In the genomic region with DNA sequence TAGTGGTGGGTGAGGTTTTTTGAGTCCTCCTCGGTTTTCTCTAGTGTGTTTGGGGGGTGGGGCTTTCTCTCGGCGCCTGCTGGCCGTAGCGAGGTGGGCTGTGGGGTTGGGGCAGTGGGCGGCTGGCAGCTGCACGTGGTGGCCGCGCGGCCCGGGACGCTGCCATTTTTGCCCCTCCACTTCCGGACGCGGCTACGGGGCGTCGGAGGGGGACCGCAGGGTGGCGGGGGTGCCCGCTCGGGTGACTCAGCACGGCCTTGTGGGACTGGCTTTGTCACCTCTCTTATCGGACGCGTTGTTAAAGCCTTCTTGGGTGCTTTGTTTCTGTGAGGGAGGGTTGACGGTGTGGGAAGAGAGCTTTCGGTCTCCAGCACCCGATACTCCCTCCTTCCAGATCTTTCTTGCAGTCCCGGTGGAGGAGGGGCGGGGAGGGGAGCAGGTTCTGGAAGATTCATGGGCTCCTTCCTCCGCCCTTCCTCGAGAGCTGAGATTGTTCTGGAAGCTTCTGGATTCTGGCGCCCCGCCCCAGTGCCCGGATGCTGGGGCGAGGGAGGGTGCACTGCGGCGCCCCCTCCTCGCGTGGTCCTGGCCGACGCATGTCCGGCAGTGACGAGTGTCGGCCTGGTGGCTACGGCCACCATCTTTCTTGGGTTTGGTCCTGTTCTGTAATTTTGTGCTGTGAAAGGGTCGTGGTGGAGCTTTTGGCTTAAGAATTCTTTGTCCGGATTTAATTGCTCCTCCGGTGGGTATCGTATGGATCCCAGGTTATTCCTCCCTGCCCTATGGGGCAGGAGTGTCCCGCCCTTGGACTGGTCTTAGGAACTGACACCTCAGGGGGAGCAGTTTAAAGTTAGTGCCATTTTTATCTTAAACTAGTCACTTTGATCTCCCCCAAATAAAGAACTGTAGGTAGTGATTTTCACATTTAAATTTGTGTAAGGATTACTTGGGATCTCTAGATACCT, we compare ENCODE assay signal across 1 cellular context.
A peak's percentile ranks its signal among the peaks of the same experiment; 100 is the strongest.
TF ChIP-seq lines count a peak whose summit lies in the region.

No MANE protein-coding gene starts in this region.

TF ChIP-seq in K562, 482 proteins besides CTCF, POLR2A, EP300 and RAD21 (continued from another document and continues in another):
- TF ChIP-seq ZFPM2 (CRISPR knock-in tag; IDR thresholded peaks at IDR 0.05) (no peak), JUND (IDR thresholded peaks at IDR 0.05; ENCODE audit: borderline replicate concordance, low read depth, low read length) (peak; percentile 96), JUND (tag; IDR thresholded peaks at IDR 0.05; ENCODE audit: borderline replicate concordance, low read depth, low read length) (peak; percentile 72; the same call in 1 of the 3 replicates), E2F6 (IDR thresholded peaks at IDR 0.05; ENCODE audit: borderline replicate concordance in 1 of 2, extremely low read depth in 1 of 2, insufficient read depth in 1 of 2, insufficient read length in 1 of 2, low read depth in 1 of 2, low read length in 1 of 2, poor library complexity in 1 of 2, severe bottlenecking in 1 of 2) (peak; percentile 13 to 77), CREB3L1 (IDR thresholded peaks at IDR 0.05; ENCODE audit: borderline replicate concordance, low read depth) (peak; percentile 39; the same call in 1 of the 2 replicates), CBFA2T2 (conservative IDR thresholded peaks at IDR 0.05) (no peak), NFATC3 (IDR thresholded peaks at IDR 0.05) (no peak), ZNF780A (CRISPR knock-in tag; IDR thresholded peaks at IDR 0.05) (no peak), ERF (CRISPR knock-in tag; IDR thresholded peaks at IDR 0.05) (no peak), MTA1 (IDR thresholded peaks at IDR 0.05; ENCODE audit: borderline replicate concordance) (peak; percentile 48; the same call in 1 of the 2 replicates), SMAD3 (CRISPR knock-in tag; conservative IDR thresholded peaks at IDR 0.05) (peak; percentile 57; the same call in 1 of the 2 replicates), SMARCB1 (IDR thresholded peaks at IDR 0.05; ENCODE audit: insufficient read length, low read depth) (no peak), DIDO1 (tag; IDR thresholded peaks at IDR 0.05; ENCODE audit: low read depth) (no peak), ZNF224 (CRISPR knock-in tag; IDR thresholded peaks at IDR 0.05) (0 out of 2 replicates have a peak, but pooled peaks have one; percentile 3), ZNF140 (CRISPR knock-in tag; IDR thresholded peaks at IDR 0.05) (no peak), ARID3A (IDR thresholded peaks at IDR 0.05; ENCODE audit: borderline replicate concordance, low read depth, low read length) (no peak), TOE1 (IDR thresholded peaks at IDR 0.05; ENCODE audit: borderline replicate concordance) (0 out of 2 replicates have a peak, but pooled peaks have one; percentile 45), TOE1 (CRISPR knock-in tag; IDR thresholded peaks at IDR 0.05; ENCODE audit: borderline replicate concordance, low read depth) (peak; percentile 34; the same call in 1 of the 2 replicates), ZNF431 (CRISPR knock-in tag; IDR thresholded peaks at IDR 0.05) (peak; percentile 4; the same call in 1 of the 2 replicates), HMG20B (CRISPR knock-in tag; IDR thresholded peaks at IDR 0.05) (no peak), CBX1 (IDR thresholded peaks at IDR 0.05; ENCODE audit: low read depth) (peak; percentile 23), NEUROD1 (IDR thresholded peaks at IDR 0.05; ENCODE audit: borderline replicate concordance, low read depth, low read length, partially characterized antibody) (peak; percentile 55), ATF7 (IDR thresholded peaks at IDR 0.05) (peak; percentile 3; the same call in 1 of the 2 replicates), KHSRP (IDR thresholded peaks at IDR 0.05) (no peak), ZBTB7A (IDR thresholded peaks at IDR 0.05; ENCODE audit: borderline replicate concordance, control insufficient read depth, low read depth, low read length) (peak; percentile 71), ZBTB26 (CRISPR knock-in tag; IDR thresholded peaks at IDR 0.05) (no peak), TCFL5 (CRISPR knock-in tag; conservative IDR thresholded peaks at IDR 0.05) (no peak; the same call in 1 of the 2 replicates), ESRRB (CRISPR knock-in tag; IDR thresholded peaks at IDR 0.05; ENCODE audit: borderline replicate concordance) (no peak; the same call in 1 of the 2 replicates), ETS1 (conservative IDR thresholded peaks at IDR 0.05; ENCODE audit: control insufficient read depth, low read depth, low read length) (peak; percentile 88; the same call in 1 of the 2 replicates), CCNT2 (IDR thresholded peaks at IDR 0.05; ENCODE audit: borderline replicate concordance, extremely low read depth, insufficient read length, low read depth, low read length) (peak; percentile 98), PRPF4 (IDR thresholded peaks at IDR 0.05; ENCODE audit: insufficient read depth, low read depth, low read length, poor library complexity, severe bottlenecking) (peak; percentile 99), KLF6 (CRISPR knock-in tag; IDR thresholded peaks at IDR 0.05; ENCODE audit: borderline replicate concordance) (no peak), GATA2 (CRISPR knock-in tag; IDR thresholded peaks at IDR 0.05) (peak; percentile 16; the same call in 1 of the 2 replicates), HMBOX1 (IDR thresholded peaks at IDR 0.05) (no peak), ZNF184 (CRISPR knock-in tag; IDR thresholded peaks at IDR 0.05) (no peak), SMARCC2 (IDR thresholded peaks at IDR 0.05; ENCODE audit: low read depth) (no peak), MTF1 (CRISPR knock-in tag; IDR thresholded peaks at IDR 0.05; ENCODE audit: borderline replicate concordance) (no peak), PTTG1 (tag; IDR thresholded peaks at IDR 0.05; ENCODE audit: low read depth) (no peak), KDM2B (CRISPR knock-in tag; IDR thresholded peaks at IDR 0.05) (0 out of 2 replicates have a peak, but pooled peaks have one; percentile 54), POLR3G (IDR thresholded peaks at IDR 0.05; ENCODE audit: extremely low read depth, insufficient read length, insufficient replicate concordance) (no peak), PURB (CRISPR knock-in tag; IDR thresholded peaks at IDR 0.05; ENCODE audit: low read depth) (no peak), ZNF764 (CRISPR knock-in tag; IDR thresholded peaks at IDR 0.05; ENCODE audit: low read depth) (no peak), ZNF282 (CRISPR knock-in tag; IDR thresholded peaks at IDR 0.05) (peak; percentile 15; the same call in 1 of the 2 replicates), XRCC5 (IDR thresholded peaks at IDR 0.05; ENCODE audit: low read depth, low read length) (no peak), MXI1 (IDR thresholded peaks at IDR 0.05; ENCODE audit: low read depth, low read length) (peak; percentile 91; the same call in 1 of the 2 replicates), ZNF174 (CRISPR knock-in tag; IDR thresholded peaks at IDR 0.05) (no peak)
- TF ChIP-seq, protein P1, sequence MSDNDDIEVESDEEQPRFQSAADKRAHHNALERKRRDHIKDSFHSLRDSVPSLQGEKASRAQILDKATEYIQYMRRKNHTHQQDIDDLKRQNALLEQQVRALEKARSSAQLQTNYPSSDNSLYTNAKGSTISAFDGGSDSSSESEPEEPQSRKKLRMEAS (CRISPR knock-in tag; IDR thresholded peaks at IDR 0.05) = peak; percentile 96
- TF ChIP-seq, protein P2, sequence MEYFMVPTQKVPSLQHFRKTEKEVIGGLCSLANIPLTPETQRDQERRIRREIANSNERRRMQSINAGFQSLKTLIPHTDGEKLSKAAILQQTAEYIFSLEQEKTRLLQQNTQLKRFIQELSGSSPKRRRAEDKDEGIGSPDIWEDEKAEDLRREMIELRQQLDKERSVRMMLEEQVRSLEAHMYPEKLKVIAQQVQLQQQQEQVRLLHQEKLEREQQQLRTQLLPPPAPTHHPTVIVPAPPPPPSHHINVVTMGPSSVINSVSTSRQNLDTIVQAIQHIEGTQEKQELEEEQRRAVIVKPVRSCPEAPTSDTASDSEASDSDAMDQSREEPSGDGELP (CRISPR knock-in tag; IDR thresholded peaks at IDR 0.05; ENCODE audit: borderline replicate concordance) = peak; percentile 77; the same call in 1 of the 2 replicates
- TF ChIP-seq, protein P3, sequence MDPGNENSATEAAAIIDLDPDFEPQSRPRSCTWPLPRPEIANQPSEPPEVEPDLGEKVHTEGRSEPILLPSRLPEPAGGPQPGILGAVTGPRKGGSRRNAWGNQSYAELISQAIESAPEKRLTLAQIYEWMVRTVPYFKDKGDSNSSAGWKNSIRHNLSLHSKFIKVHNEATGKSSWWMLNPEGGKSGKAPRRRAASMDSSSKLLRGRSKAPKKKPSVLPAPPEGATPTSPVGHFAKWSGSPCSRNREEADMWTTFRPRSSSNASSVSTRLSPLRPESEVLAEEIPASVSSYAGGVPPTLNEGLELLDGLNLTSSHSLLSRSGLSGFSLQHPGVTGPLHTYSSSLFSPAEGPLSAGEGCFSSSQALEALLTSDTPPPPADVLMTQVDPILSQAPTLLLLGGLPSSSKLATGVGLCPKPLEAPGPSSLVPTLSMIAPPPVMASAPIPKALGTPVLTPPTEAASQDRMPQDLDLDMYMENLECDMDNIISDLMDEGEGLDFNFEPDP (CRISPR knock-in tag; IDR thresholded peaks at IDR 0.05) = no peak
- TF ChIP-seq, protein P4, sequence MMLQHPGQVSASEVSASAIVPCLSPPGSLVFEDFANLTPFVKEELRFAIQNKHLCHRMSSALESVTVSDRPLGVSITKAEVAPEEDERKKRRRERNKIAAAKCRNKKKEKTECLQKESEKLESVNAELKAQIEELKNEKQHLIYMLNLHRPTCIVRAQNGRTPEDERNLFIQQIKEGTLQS (IDR thresholded peaks at IDR 0.05) = peak; percentile 88
- TF ChIP-seq, protein P4 (CRISPR knock-in tag; conservative IDR thresholded peaks at IDR 0.05) = no peak
